In the genomic region with DNA sequence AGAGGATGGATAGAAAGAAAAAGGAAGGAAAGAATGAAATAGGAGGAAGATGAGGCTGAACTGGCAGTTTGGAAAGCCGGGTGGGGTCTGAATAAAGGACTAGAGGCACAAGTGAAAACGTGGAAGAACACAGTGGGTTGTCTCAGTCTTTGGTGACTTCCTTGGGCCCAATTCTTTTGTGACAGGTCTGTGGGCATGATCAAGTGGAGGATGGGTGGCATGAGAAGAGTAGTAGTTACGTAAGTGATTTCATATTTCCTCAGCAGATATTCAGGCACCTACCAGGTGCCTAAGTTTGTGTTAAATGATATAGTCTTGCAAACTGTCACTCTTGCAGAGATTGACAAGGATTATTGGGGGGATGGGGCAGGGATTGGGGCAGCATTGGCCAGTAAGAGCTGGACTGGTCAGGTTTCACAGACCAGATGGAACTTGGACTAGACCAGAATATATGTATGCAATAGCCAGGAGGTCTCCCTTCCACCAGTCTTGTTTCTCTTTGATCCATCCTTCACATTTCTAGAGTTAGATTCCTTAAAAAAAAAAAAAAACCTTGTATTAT, we compare ENCODE assay signal across 1 cellular context.
TF ChIP-seq lines count a peak whose summit lies in the region.

No MANE protein-coding gene starts in this region.

TF ChIP-seq in IMR-90, 13 proteins besides CTCF, POLR2A, EP300 and RAD21:
- TF ChIP-seq SMC3 (IDR thresholded peaks at IDR 0.05; ENCODE audit: low read depth, low read length) (no peak), CHD1 (IDR thresholded peaks at IDR 0.05; ENCODE audit: low read depth, low read length) (no peak), MAFK (IDR thresholded peaks at IDR 0.05; ENCODE audit: low read depth, low read length) (no peak)
TF ChIP-seq in IMR-90: peak in this region for 0.
